8 cellular contexts compared by ENCODE assay signal in genomic region chr2:128316777-128317185, GRCh38. TPM values are rescaled to one million over a fixed set of nuclear protein-coding genes. Genes with fewer than 3 reads are reported as not detected.
DNase-seq lines count a peak whose midpoint lies in the region; ATAC-seq and TF ChIP-seq lines count a peak whose summit lies in the region.

No MANE protein-coding gene starts in this region.

- no peak for ATAC-seq in HG02973 (IDR thresholded peaks at IDR 0.05; ENCODE audit: unreplicated experiment)

- H3K27ac ChIP-seq in DOHH2 (ENCODE audit: low read depth, low read length) (no peak overlapping the region), SU-DHL-6 (ENCODE audit: low read depth, low read length) (no peak overlapping the region), ovary (peak overlapping the region in 1 of 2 donors; percentile 1)

- no peak for TF ChIP-seq EP300 in ovary (IDR thresholded peaks at IDR 0.05)

- TF ChIP-seq CTCF in DOHH2 (IDR thresholded peaks at IDR 0.05; ENCODE audit: low read depth, low read length, poor library complexity, severe bottlenecking) (no peak), SU-DHL-6 (IDR thresholded peaks at IDR 0.05; ENCODE audit: insufficient read depth, low read length, poor library complexity, severe bottlenecking) (no peak), fibroblast of pulmonary artery (IDR thresholded peaks at IDR 0.05; ENCODE audit: low read length, missing control alignments) (no peak), ovary (IDR thresholded peaks at IDR 0.05) (no peak), GM10248 (IDR thresholded peaks at IDR 0.05; ENCODE audit: control extremely low read depth, extremely low read depth, low read depth, missing control alignments) (no peak)

- no peak for TF ChIP-seq POLR2A in ovary (IDR thresholded peaks at IDR 0.05)

- 26 to 43% (median 26%) methylated on average over 6 of the region's 6 CpGs for WGBS in ovary, 3 donors

- H3K27me3 ChIP-seq in DOHH2 (ENCODE audit: control insufficient read depth, low read length) (peaks cover 17% of the 10 kb centered on the region), SU-DHL-6 (ENCODE audit: low read length) (no peaks in the 10 kb centered on the region), ovary (no peaks in the 10 kb centered on the region)

- POLR2A ChIA-PET in GM10248 (lab: Yijun Ruan, JAX): interaction anchor here (1.4 kb wide), 1 partner anchor 34 kb away, joined by 4 read pairs; no protein-coding TSS in a partner anchor

- no peaks in the 10 kb centered on the region for H3K9me2 ChIP-seq in DOHH2 (replicated peaks; ENCODE audit: control insufficient read depth, low read length)
- H3K9me2 ChIP-seq in SU-DHL-6 (replicated peaks; ENCODE audit: insufficient read depth, low read length): no peaks in the 10 kb centered on the region

- peak overlapping the region; percentile 63 for H3K9ac ChIP-seq in SU-DHL-6 (ENCODE audit: low read length)

- H4K20me1 ChIP-seq in DOHH2 (ENCODE audit: control insufficient read depth, insufficient read depth, low read depth, low read length) (peaks cover 35% of the 10 kb centered on the region), SU-DHL-6 (ENCODE audit: low read depth, low read length) (peaks cover 4% of the 10 kb centered on the region; the same call in 1 of the 2 replicates)

- H3K4me2 ChIP-seq in DOHH2 (ENCODE audit: low read length) (peak overlapping the region; percentile 81), SU-DHL-6 (ENCODE audit: low read depth, low read length, poor library complexity, severe bottlenecking) (peak overlapping the region; percentile 60)

- no peaks in the 10 kb centered on the region for H3K9me3 ChIP-seq in DOHH2 (ENCODE audit: control insufficient read depth, insufficient read depth, low read length)
- H3K9me3 ChIP-seq in SU-DHL-6 (ENCODE audit: insufficient read depth, low read length): no peaks in the 10 kb centered on the region
- no peaks in the 10 kb centered on the region for H3K9me3 ChIP-seq in ovary

- H3K79me2 ChIP-seq in DOHH2 (ENCODE audit: control insufficient read depth, low read length) (peaks cover 61% of the 10 kb centered on the region), SU-DHL-6 (ENCODE audit: insufficient read depth, low read length) (peaks cover 14% of the 10 kb centered on the region)

- H3K4me1 ChIP-seq in DOHH2 (ENCODE audit: control insufficient read depth, low read length) (peaks cover 18% of the 10 kb centered on the region), ovary (ENCODE audit: insufficient read depth) (peaks cover 20% of the 10 kb centered on the region)

- CTCF ChIA-PET in GM10248 (lab: Yijun Ruan, JAX): interaction anchor here (1.2 kb wide), 1 partner anchor 8 kb away, joined by 5 read pairs; no protein-coding TSS in a partner anchor

- intact Hi-C loops in ovary (cut with DNase I): loop anchor here in 1 of 4 donors (10.0 kb wide), 2 partner anchors 142 to 422 kb away; no protein-coding TSS in a partner anchor

- peak overlapping the region; percentile 77 for H3K4me3 ChIP-seq in DOHH2 (ENCODE audit: low read length)
- peak overlapping the region; percentile 59 for H3K4me3 ChIP-seq in SU-DHL-6 (ENCODE audit: insufficient read depth, low read length, poor library complexity, severe bottlenecking)
- H3K4me3 ChIP-seq in fibroblast of pulmonary artery (replicated peaks; ENCODE audit: low read depth, low read length): peak overlapping the region; percentile 83
- peak overlapping the region; percentile 87 for H3K4me3 ChIP-seq in ovary

- DNase-seq in fibroblast of pulmonary artery (ENCODE audit: low read depth) (no peak), ovary (peak in 1 of 5 donors; percentile 38), GM10248 (ENCODE audit: extremely low spot score) (no peak), NCI-H1930 (lab: John Stamatoyannopoulos, UW) (no peak)
- no peak for DNase-seq in activated CD4-positive, CD25-positive, alpha-beta regulatory T cell treated with anti-CD3 and anti-CD28 coated beads, Interleukin-2, amount 50 U/mL, for 72 hours

- no peak overlapping the region for H2AFZ ChIP-seq in SU-DHL-6 (ENCODE audit: low read depth, low read length, severe bottlenecking)

- H3F3A ChIP-seq in DOHH2 (ENCODE audit: control insufficient read depth, insufficient read depth): no peaks in the 10 kb centered on the region
- H3F3A ChIP-seq in SU-DHL-6 (ENCODE audit: insufficient read depth): no peaks in the 10 kb centered on the region

- H3K36me3 ChIP-seq in DOHH2 (ENCODE audit: control insufficient read depth, low read length): peaks cover 11% of the 10 kb centered on the region; the same call in 1 of the 2 replicates
- no peaks in the 10 kb centered on the region for H3K36me3 ChIP-seq in SU-DHL-6 (ENCODE audit: low read length)
- no peaks in the 10 kb centered on the region for H3K36me3 ChIP-seq in ovary

RNA-seq across cellular contexts. Expression of gene HS6ST1, which starts 1.9 kb away (rescaled TPM):
- total RNA-seq in ovary: 10 to 100 TPM; 23.7 to 62.5 (median 48.0) TPM
- 10 to 100 TPM; 12.9 to 45.3 TPM for polyA plus RNA-seq in ovary
